ENCODE assay signal across 8 cellular contexts in genomic region chr1:11479375-11479979, GRCh38. TPM values are rescaled to one million over a fixed set of nuclear protein-coding genes. Genes with fewer than 3 reads are reported as not detected.
DNase-seq lines count a peak whose midpoint lies in the region; ATAC-seq and TF ChIP-seq lines count a peak whose summit lies in the region.

No MANE protein-coding gene starts in this region.

- H3K9ac ChIP-seq in HUES48 (ENCODE audit: low read depth, low read length) = peak overlapping the region; percentile 98; the same call in 1 of the 2 replicates

- H3K4me1 Mint-ChIP-seq in MCF 10A (ENCODE audit: insufficient read depth, unreplicated experiment) (peaks cover 6% of the 10 kb centered on the region), mesothelial cell of epicardium (peaks cover 5% of the 10 kb centered on the region)

- peaks cover 4% of the 10 kb centered on the region; the same call in 1 of the 2 replicates for H3K36me3 ChIP-seq in HUES48 (ENCODE audit: control insufficient read depth, insufficient read depth, low read length)

- CTCF ChIA-PET in MCF 10A (lab: Yijun Ruan, JAX) = interaction anchor here (0.6 kb wide), 1 partner anchor 72 kb away, joined by 5 read pairs; no protein-coding TSS in a partner anchor

- ATAC-seq in HG03097 (IDR thresholded peaks at IDR 0.05; ENCODE audit: low FRiP score, unreplicated experiment) (no peak), HG02973 (IDR thresholded peaks at IDR 0.05; ENCODE audit: unreplicated experiment) (no peak)

- H3K9me3 Mint-ChIP-seq in MCF 10A (ENCODE audit: unreplicated experiment) (no peaks in the 10 kb centered on the region), mesothelial cell of epicardium (no peaks in the 10 kb centered on the region)

- H3K36me3 Mint-ChIP-seq in MCF 10A (ENCODE audit: insufficient read depth, unreplicated experiment) (no peaks in the 10 kb centered on the region), mesothelial cell of epicardium (no peaks in the 10 kb centered on the region)

- H3K27ac ChIP-seq in HUES48 (ENCODE audit: low read depth, low read length) = no peak overlapping the region

- H3K9me3 ChIP-seq in HUES48 (ENCODE audit: control insufficient read depth, insufficient read depth, low read length) = no peaks in the 10 kb centered on the region

- DNase-seq in AG08396 (ENCODE audit: low spot score) (peak; percentile 22), MCF 10A (ENCODE audit: unreplicated experiment) (no peak), mesothelial cell of epicardium (ENCODE audit: low spot score in 2 of 2, unreplicated experiment in 2 of 2) (no peak), middle frontal gyrus (ENCODE audit: extremely low spot score, low spot score) (no peak), NCI-H2227 treated with DMSO at 0.1 percent for 48 hours (lab: John Stamatoyannopoulos, UW) (no peak)

- H3K27me3 Mint-ChIP-seq in MCF 10A (ENCODE audit: insufficient read depth, unreplicated experiment) (peaks cover 45% of the 10 kb centered on the region), mesothelial cell of epicardium (ENCODE audit: low read depth) (peaks cover 81% of the 10 kb centered on the region)

- H3K4me1 ChIP-seq in HUES48 (ENCODE audit: control insufficient read depth, insufficient read depth, low read length) = peaks cover 10% of the 10 kb centered on the region; the same call in 1 of the 2 replicates

- TF ChIP-seq CTCF in MCF 10A (IDR thresholded peaks at IDR 0.05; ENCODE audit: unreplicated experiment) (no peak), mesothelial cell of epicardium (IDR thresholded peaks at IDR 0.05; ENCODE audit: unreplicated experiment) (no peak)

- peaks cover 43% of the 10 kb centered on the region for H3K27me3 ChIP-seq in HUES48 (ENCODE audit: control insufficient read depth, insufficient read depth, low read length)

- POLR2A ChIA-PET in MCF 10A (lab: Yijun Ruan, JAX) = no interaction called here

- BruUV-seq in MCF 10A (replicated peaks; lab: Mats Ljungman, UMichigan) = TSS peak; percentile 55

- intact Hi-C loops in MCF 10A (cut with micrococcal nuclease) = loop anchor here (1.0 to 10.0 kb wide), 2 partner anchors 75 to 163 kb away; no protein-coding TSS in a partner anchor

- H3K27ac Mint-ChIP-seq in MCF 10A (ENCODE audit: low read depth, unreplicated experiment) = no peak overlapping the region
- no peak overlapping the region for H3K27ac Mint-ChIP-seq in mesothelial cell of epicardium

- H3K4me3 Mint-ChIP-seq in MCF 10A (ENCODE audit: unreplicated experiment) = peak overlapping the region; percentile 64
- peak overlapping the region; percentile 60 for H3K4me3 Mint-ChIP-seq in mesothelial cell of epicardium

- peak overlapping the region; percentile 72 for H3K4me3 ChIP-seq in HUES48 (ENCODE audit: low read depth, low read length)

RNA-seq across cellular contexts. Expression of gene DISP3, which starts 0.5 kb away (rescaled TPM):
- total RNA-seq in MCF 10A (2022) (0.09 and 0.17 TPM in 2 replicates), mesothelial cell of epicardium (1.5 to 2.3 TPM (median 2.2 TPM) in 3 replicates)
